Comparison of ENCODE assay signal across 10 cellular contexts in genomic region chr11:104731890-104732289, GRCh38.
"Had no signal": no experiment of that assay in that cellular context is flagged by ENCODE, and none has a peak within 500 bp of the region (broad histone marks: within the 10 kb centered on the region; RNA-seq: fewer than 3 reads in every experiment).

No MANE protein-coding gene starts in this region.

- H3K36me3 Mint-ChIP-seq: activated naive CD4-positive, alpha-beta T cell treated with anti-CD3 and anti-CD28 coated beads, Interleukin-2, amount 50 U/mL, for 72 hours; immature natural killer cell; mesothelial cell of epicardium had no signal

- ATAC-seq: lower lobe of right lung had no signal

- H3K4me3 Mint-ChIP-seq: endodermal cell, immature natural killer cell, mesothelial cell of epicardium had no signal

- H3K27ac Mint-ChIP-seq: activated naive CD4-positive, alpha-beta T cell treated with anti-CD3 and anti-CD28 coated beads, Interleukin-2, amount 50 U/mL, for 72 hours; endodermal cell; mesothelial cell of epicardium had no signal

- DNase-seq: activated CD4-positive, alpha-beta T cell treated with anti-CD3 and anti-CD28 coated beads, Interleukin-2, amount 50 U/mL, for 1 hour; anterior cingulate cortex; dermis blood vessel endothelial cell; endodermal cell; immature natural killer cell; lower lobe of right lung; stimulated activated CD4-positive, alpha-beta T cell treated with anti-CD3 and anti-CD28 coated beads, Interleukin-4, amount 100 ng/mL, for 24 hours; thyroid gland had no signal

- H3K9me3 Mint-ChIP-seq: activated naive CD4-positive, alpha-beta T cell treated with anti-CD3 and anti-CD28 coated beads, Interleukin-2, amount 50 U/mL, for 72 hours had no signal
